Comparison of ENCODE assay signal across 23 cellular contexts in genomic region chr1:186710696-186711095, GRCh38. TPM values are rescaled to one million over a fixed set of nuclear protein-coding genes. Genes with fewer than 3 reads are reported as not detected.
"Had no signal": no experiment of that assay in that cellular context is flagged by ENCODE, and none has a peak within 500 bp of the region (broad histone marks: within the 10 kb centered on the region; RNA-seq: fewer than 3 reads in every experiment).

No MANE protein-coding gene starts in this region.

- H3K4me2 ChIP-seq: KMS-11 had no signal

- H3K36me3 Mint-ChIP-seq: IgD-negative memory B cell had no signal

- H3K36me3 ChIP-seq: SJSA1 had no signal

- ATAC-seq: K562 had no signal

- H3K4me1 Mint-ChIP-seq: IgD-negative memory B cell had no signal

- H3K4me3 ChIP-seq: K562, SJSA1, SK-N-MC had no signal

- DNase-seq: Kasumi-1, MM.1S, NCI-H1092 treated with DMSO at 0.1 percent for 48 hours, NCI-H1436, NCI-H187, NCI-H2029, NCI-H2081 treated with DMSO at 0.1 percent for 48 hours, NCI-H2171, NCI-H226, NCI-H446, NCI-H510A, NCI-H524 treated with DMSO at 0.1 percent for 48 hours, NCI-H69, NCI-H774, Right ventricle myocardium superior, RPMI8226, SIG-M5 had no signal

- H3K27me3 ChIP-seq: SJSA1 had no signal

- H3K9me3 ChIP-seq: SJSA1 had no signal

- H3K27ac Mint-ChIP-seq: IgD-negative memory B cell had no signal

- H3K27me3 Mint-ChIP-seq: IgD-negative memory B cell had no signal

- H3K4me3 Mint-ChIP-seq: IgD-negative memory B cell had no signal

- H3K4me1 ChIP-seq: SJSA1 had no signal

- H3K27ac ChIP-seq: HL-60, KMS-11, SJSA1, SK-N-MC had no signal

RNA-seq across cellular contexts. Expression of gene PTGS2, which starts 30.5 kb away (rescaled TPM):
- total RNA-seq: K562 had no signal
